In genomic region chr14:100393906-100394732, GRCh38 we compare ENCODE assay signal across 26 cellular contexts. TPM values are rescaled to one million over a fixed set of nuclear protein-coding genes. Genes with fewer than 3 reads are reported as not detected.
DNase-seq lines count a peak whose midpoint lies in the region; ATAC-seq and TF ChIP-seq lines count a peak whose summit lies in the region.
"Had no signal": no experiment of that assay in that cellular context is flagged by ENCODE, and none has a peak within 500 bp of the region (broad histone marks: within the 10 kb centered on the region; RNA-seq: fewer than 3 reads in every experiment).

No MANE protein-coding gene starts in this region.

- H3K27me3 ChIP-seq in WERI-Rb-1 (ENCODE audit: insufficient read depth, low read depth, severe bottlenecking) (no peaks in the 10 kb centered on the region), sigmoid colon (no peaks in the 10 kb centered on the region)
- H3K27me3 ChIP-seq: adrenal gland, body of pancreas, MG63, neutrophil, SJCRH30 had no signal

- no peak for ATAC-seq in GM21786 (IDR thresholded peaks at IDR 0.05; ENCODE audit: unreplicated experiment)
- ATAC-seq: body of pancreas, T-helper 17 cell had no signal

- intact Hi-C loops in sigmoid colon (cut with DNase I): no loop called here

- H3K27ac ChIP-seq in WERI-Rb-1 (peak overlapping the region; percentile 70), sigmoid colon (no peak overlapping the region)
- H3K27ac ChIP-seq: 22Rv1, body of pancreas, epithelial cell of prostate, neutrophil, SJCRH30 had no signal

- peak; percentile 21 for DNase-seq in NCI-H2227 (lab: John Stamatoyannopoulos, UW; ENCODE audit: unreplicated experiment)
- DNase-seq in NCI-H2227 treated with DMSO at 0.1 percent for 48 hours (lab: John Stamatoyannopoulos, UW): no peak
- DNase-seq in WERI-Rb-1: peak; percentile 84
- DNase-seq in islet precursor cell: peak; percentile 89
- DNase-seq in sigmoid colon: peak; percentile 40
- no peak for DNase-seq in effector CD4-positive, alpha-beta T cell
- DNase-seq in erythroblast (lab: John Stamatoyannopoulos, UW): no peak
- DNase-seq: activated CD4-positive, alpha-beta T cell treated with anti-CD3 and anti-CD28 coated beads, Interleukin-2, amount 10 ng/mL, durations not matched to agents 7 days and 5 days; activated naive CD4-positive, alpha-beta T cell; activated T-cell treated with anti-CD3 and anti-CD28 coated beads, Interleukin-2, amount 50 U/mL, for 48 hours; body of pancreas; CD4-positive, CD25-positive, alpha-beta regulatory T cell; DMS 273 treated with DMSO at 0.1 percent for 48 hours; KG1; MG63; NCI-H1105 treated with DMSO at 0.1 percent for 48 hours; NCI-H2029 treated with DMSO at 0.1 percent for 48 hours; NCI-H345; SJCRH30; T-helper 17 cell had no signal

- TF ChIP-seq CTCF in WERI-Rb-1 (IDR thresholded peaks at IDR 0.05; ENCODE audit: low read depth, low read length): no peak
- no peak for TF ChIP-seq CTCF in sigmoid colon (IDR thresholded peaks at IDR 0.05)

- no peak for TF ChIP-seq EP300 in sigmoid colon (IDR thresholded peaks at IDR 0.05)

- no peaks in the 10 kb centered on the region for H3K36me3 ChIP-seq in WERI-Rb-1
- no peaks in the 10 kb centered on the region for H3K36me3 ChIP-seq in sigmoid colon
- H3K36me3 ChIP-seq: adrenal gland, MG63, neutrophil, SJCRH30 had no signal

- no peak for TF ChIP-seq POLR2A in sigmoid colon (IDR thresholded peaks at IDR 0.05)
- no peak for TF ChIP-seq POLR2A in erythroblast (IDR thresholded peaks at IDR 0.05; ENCODE audit: low read length)

- H3K4me3 ChIP-seq in WERI-Rb-1 (ENCODE audit: low read depth, low read length): peak overlapping the region; percentile 11; the same call in 1 of the 2 replicates
- H3K4me3 ChIP-seq in sigmoid colon: no peak overlapping the region
- H3K4me3 ChIP-seq: adrenal gland, body of pancreas, lung, MG63, SJCRH30 had no signal

- no peaks in the 10 kb centered on the region for H3K9me3 ChIP-seq in WERI-Rb-1 (ENCODE audit: severe bottlenecking)
- no peaks in the 10 kb centered on the region for H3K9me3 ChIP-seq in sigmoid colon
- H3K9me3 ChIP-seq: adrenal gland, body of pancreas, MG63, neutrophil, SJCRH30 had no signal

- 92 to 94% methylated on average over 11 of the region's 11 CpGs for WGBS in sigmoid colon, 2 donors

- H3K4me1 ChIP-seq in sigmoid colon: peaks cover 0 to 30% (median 16%) of the 10 kb centered on the region in 4 donors

RNA-seq across cellular contexts. Expression of gene WDR25, which starts 17.8 kb away (rescaled TPM):
- total RNA-seq in sigmoid colon: 10 to 100 TPM in 3 of 4 donors, 1 to 10 TPM in 1; 8.7 to 21.0 (median 11.5) TPM
- 1 to 10 TPM; 6.9 to 9.6 (median 7.3) TPM for polyA plus RNA-seq in sigmoid colon

Comparison
In these comparisons a context has a peak if more than half of its experiments do, and no peak if none do; other contexts are left out.
1. DNase-seq: peak in NCI-H2227 (single experiment), WERI-Rb-1 (single experiment), islet precursor cell (single experiment) and sigmoid colon (single experiment); none in NCI-H2227 treated with DMSO at 0.1 percent for 48 hours (single experiment), effector CD4-positive, alpha-beta T cell (single experiment) and erythroblast (0 of 2).